Comparison of ENCODE assay signal across 8 cellular contexts in genomic region chr12:6778571-6779550, GRCh38. TPM values are rescaled to one million over a fixed set of nuclear protein-coding genes. Genes with fewer than 3 reads are reported as not detected.
DNase-seq lines count a peak whose midpoint lies in the region; ATAC-seq and TF ChIP-seq lines count a peak whose summit lies in the region.

No MANE protein-coding gene starts in this region.

- H3K36me3 ChIP-seq in PC-3 (ENCODE audit: low read depth, low read length) (no peaks in the 10 kb centered on the region), mucosa of rectum (ENCODE audit: control insufficient read depth in 2 of 2, insufficient read depth in 2 of 2, low read length in 2 of 2) (no peaks in the 10 kb centered on the region)

- H3K27me3 ChIP-seq in PC-3 (ENCODE audit: low read length) (no peaks in the 10 kb centered on the region), mucosa of rectum (ENCODE audit: control insufficient read depth in 2 of 2, insufficient read depth in 2 of 2, low read length in 2 of 2) (no peaks in the 10 kb centered on the region)

- CTCF ChIA-PET in PC-3 (lab: Charles Lee) = interaction anchor here (0.6 kb wide), 6 partner anchors 12 to 565 kb away, joined by 4 to 10 read pairs (median 7); no protein-coding TSS in a partner anchor

- H3F3A ChIP-seq in PC-3 (ENCODE audit: low read length, unreplicated experiment) = no peaks in the 10 kb centered on the region

- H3K4me3 ChIP-seq in PC-3 (ENCODE audit: low read length) (peak overlapping the region; percentile 68), mucosa of rectum (ENCODE audit: low read length in 2 of 2) (peak overlapping the region; percentile 71)

- BruUV-seq in PC-3 (replicated peaks; lab: Mats Ljungman, UMichigan) = no TSS peak

- ATAC-seq in GM21423 (IDR thresholded peaks at IDR 0.05; ENCODE audit: unreplicated experiment) = peak; percentile 72
- peak; percentile 95 for ATAC-seq in PC-3

- POLR2A ChIA-PET in PC-3 (lab: Charles Lee; ENCODE audit: unreplicated experiment) = interaction anchor here (0.6 to 1.0 kb wide), 2 partner anchors 25 to 89 kb away, joined by 7 to 16 read pairs; partner anchors contain the start of gene ZNF384

- peak; percentile 75 for DNase-seq in COLO829 (ENCODE audit: low spot score)
- DNase-seq in KG1 (lab: John Stamatoyannopoulos, UW) = peak; percentile 90
- DNase-seq in PC-3 = peak; percentile 91
- DNase-seq in activated T-cell treated with anti-CD3 and anti-CD28 coated beads, Interleukin-2, amount 50 U/mL, for 1 hour = peak; percentile 86
- peak; percentile 88 to 93 for DNase-seq in erythroblast (lab: John Stamatoyannopoulos, UW)
- DNase-seq in stimulated activated CD8-positive, alpha-beta memory T cell treated with anti-CD3 and anti-CD28 coated beads, Interleukin-4, amount 100 ng/mL, for 24 hours (ENCODE audit: low read depth) = peak; percentile 79

- H3K4me2 ChIP-seq in PC-3 (ENCODE audit: low read length) = peak overlapping the region; percentile 87

- H3K9ac ChIP-seq in PC-3 (ENCODE audit: low read length) = 0 out of 2 replicates have a peak overlapping the region, but pooled peaks have one; percentile 41
- H3K9ac ChIP-seq in mucosa of rectum (ENCODE audit: low read depth in 1 of 2, low read length in 2 of 2) = peak overlapping the region in 1 of 2 donors; percentile 51

- no peaks in the 10 kb centered on the region for H3K79me2 ChIP-seq in PC-3 (ENCODE audit: low read length)

- H4K20me1 ChIP-seq in PC-3 (ENCODE audit: low read length) = no peaks in the 10 kb centered on the region

- H3K9me3 ChIP-seq in PC-3 (ENCODE audit: low read length) = no peaks in the 10 kb centered on the region
- H3K9me3 ChIP-seq in mucosa of rectum (ENCODE audit: control insufficient read depth in 2 of 2, low read length in 2 of 2) = no peaks in the 10 kb centered on the region

- H3K9me2 ChIP-seq in PC-3 (replicated peaks; ENCODE audit: low read length) = no peaks in the 10 kb centered on the region

- peak; percentile 87 for TF ChIP-seq CTCF in PC-3 (conservative IDR thresholded peaks at IDR 0.05; ENCODE audit: low read depth, low read length)

- intact Hi-C loops in PC-3 (cut with micrococcal nuclease) = loop anchor here (1.0 kb wide), 2 partner anchors 26 to 44 kb away; partner anchors contain the start of gene MLF2

- no peak for TF ChIP-seq POLR2A in erythroblast (IDR thresholded peaks at IDR 0.05; ENCODE audit: low read length)

- H2AFZ ChIP-seq in PC-3 (ENCODE audit: low read length) = peak overlapping the region; percentile 85

- H3K4me1 ChIP-seq in PC-3 (ENCODE audit: insufficient read depth, low read length) (peaks cover 4% of the 10 kb centered on the region; the same call in 1 of the 2 replicates), mucosa of rectum (ENCODE audit: control insufficient read depth in 2 of 2, insufficient read depth in 2 of 2, low read length in 2 of 2) (peaks cover 17 to 19% of the 10 kb centered on the region in 2 donors)

- H3K27ac ChIP-seq in PC-3 (ENCODE audit: low read length) (no peak overlapping the region), mucosa of rectum (ENCODE audit: low read depth in 2 of 2, low read length in 2 of 2) (peak overlapping the region; percentile 17 to 68)

RNA-seq across cellular contexts. Expression of gene LAG3, which starts 6.5 kb away (rescaled TPM):
- total RNA-seq in PC-3 (2014; rRNA removed) = 0.40 and 0.58 TPM in 2 replicates

RNA-seq across cellular contexts. Expression of gene CD4, which starts 10.5 kb away (rescaled TPM):
- total RNA-seq in PC-3 (2014; rRNA removed) = 0.23 TPM in 1 of 2 replicates, not detected in the other

RNA-seq across cellular contexts. Expression of gene PTMS, which starts 12.7 kb away (rescaled TPM):
- 46.4 and 84.7 TPM in 2 replicates for total RNA-seq in PC-3 (2014; rRNA removed)

RNA-seq across cellular contexts. Expression of gene MLF2, which starts 25.9 kb away (rescaled TPM):
- total RNA-seq in PC-3 (2014; rRNA removed) = 222 and 248 TPM in 2 replicates

RNA-seq across cellular contexts. Expression of gene GPR162, which starts 42.8 kb away (rescaled TPM):
- total RNA-seq in PC-3 (2014; rRNA removed) = not detected in 2 replicates
